Comparison of ENCODE assay signal across 15 cellular contexts in genomic region chr17:41762841-41763240, GRCh38. TPM values are rescaled to one million over a fixed set of nuclear protein-coding genes. Genes with fewer than 3 reads are reported as not detected.
DNase-seq lines count a peak whose midpoint lies in the region; ATAC-seq and TF ChIP-seq lines count a peak whose summit lies in the region.
"Had no signal": no experiment of that assay in that cellular context is flagged by ENCODE, and none has a peak within 500 bp of the region (broad histone marks: within the 10 kb centered on the region; RNA-seq: fewer than 3 reads in every experiment).

No MANE protein-coding gene starts in this region.

- peaks cover 33% of the 10 kb centered on the region for H3K36me3 ChIP-seq in Caco-2 (ENCODE audit: control insufficient read depth, insufficient read depth, low read length)
- peaks cover 13% of the 10 kb centered on the region for H3K36me3 ChIP-seq in Panc1 (ENCODE audit: control insufficient read depth, insufficient read depth, low read length)
- H3K36me3 ChIP-seq in mucosa of descending colon (ENCODE audit: low read depth) = peaks cover 30% of the 10 kb centered on the region

- no peak overlapping the region for H3K4me3 Mint-ChIP-seq in Caco-2 (ENCODE audit: unreplicated experiment)
- H3K4me3 Mint-ChIP-seq in progenitor cell of endocrine pancreas (ENCODE audit: low read depth) = no peak overlapping the region
- H3K4me3 Mint-ChIP-seq: CD4-positive, CD25-positive, alpha-beta regulatory T cell; HFFc6 had no signal

- intact Hi-C loops in Caco-2 (cut with micrococcal nuclease; ENCODE audit: unreplicated experiment) (no loop called here), Panc1 (cut with micrococcal nuclease; ENCODE audit: unreplicated experiment) (no loop called here), mucosa of descending colon (cut with DNase I, micrococcal nuclease) (no loop called here)

- H3K36me3 Mint-ChIP-seq in Caco-2 (ENCODE audit: insufficient read depth, unreplicated experiment) = peaks cover 99% of the 10 kb centered on the region
- peaks cover 37% of the 10 kb centered on the region for H3K36me3 Mint-ChIP-seq in progenitor cell of endocrine pancreas (ENCODE audit: insufficient read depth)
- H3K36me3 Mint-ChIP-seq: CD4-positive, CD25-positive, alpha-beta regulatory T cell had no signal

- H3K9me3 ChIP-seq in Caco-2 (no peaks in the 10 kb centered on the region), Panc1 (ENCODE audit: control insufficient read depth, insufficient read depth, low read depth, low read length) (no peaks in the 10 kb centered on the region), mucosa of descending colon (no peaks in the 10 kb centered on the region)
- H3K9me3 ChIP-seq: BLaER1 treated with 17β-estradiol and CSF1 and Interleukin-3, amounts not matched to agents 10 nM and 100 nM had no signal

- in situ Hi-C loops in Panc1 (cut with HindIII; ENCODE audit: low pct_unique_long_range_greater_than_20kb, low sequenced_read_pairs) = no loop called here

- BruUV-seq in Caco-2 (replicated peaks; lab: Mats Ljungman, UMichigan) (no TSS peak), Panc1 (replicated peaks; lab: Mats Ljungman, UMichigan) (no TSS peak)

- CTCF ChIA-PET in Caco-2 (lab: Charles Lee) = no interaction called here
- CTCF ChIA-PET in Panc1 (lab: Charles Lee) = interaction anchor here (0.6 kb wide), 1 partner anchor 80 kb away, joined by 3 read pairs; no protein-coding TSS in a partner anchor

- H3K27me3 Mint-ChIP-seq in Caco-2 (ENCODE audit: insufficient read depth, unreplicated experiment) = no peaks in the 10 kb centered on the region
- H3K27me3 Mint-ChIP-seq in progenitor cell of endocrine pancreas = no peaks in the 10 kb centered on the region

- no peak for DNase-seq in Caco-2
- no peak for DNase-seq in Panc1 (ENCODE audit: low read depth, low spot score)
- DNase-seq in mucosa of descending colon = no peak
- DNase-seq in progenitor cell of endocrine pancreas (ENCODE audit: low spot score, unreplicated experiment) = no peak
- no peak for DNase-seq in NCI-H524 treated with DMSO at 0.1 percent for 48 hours (lab: John Stamatoyannopoulos, UW)
- DNase-seq: ACHN; CD4-positive, CD25-positive, alpha-beta regulatory T cell; DMS79; HCEC 1CT; HFFc6 had no signal

- H3K27ac ChIP-seq in Panc1 (ENCODE audit: low read length) = no peak overlapping the region
- H3K27ac ChIP-seq: BLaER1 treated with 17β-estradiol and CSF1 and Interleukin-3, amounts not matched to agents 10 nM and 100 nM had no signal

- POLR2A ChIA-PET in Caco-2 (lab: Charles Lee) (interaction anchor here (0.5 to 2.3 kb wide), 3 partner anchors 23 to 901 kb away, joined by 3 to 12 read pairs (median 4); partner anchors contain the start of gene JUP), Panc1 (lab: Charles Lee) (interaction anchor here (0.5 to 0.9 kb wide), 2 partner anchors 10 to 30 kb away, joined by 3 to 8 read pairs; no protein-coding TSS in a partner anchor)

- no peak for TF ChIP-seq CTCF in Caco-2 (IDR thresholded peaks at IDR 0.05; ENCODE audit: insufficient read depth in 1 of 2, low read depth in 1 of 2, low read length in 1 of 2, severe bottlenecking in 1 of 2, unreplicated experiment in 1 of 2)
- TF ChIP-seq CTCF in Panc1 (IDR thresholded peaks at IDR 0.05) = no peak
- TF ChIP-seq CTCF in mucosa of descending colon (IDR thresholded peaks at IDR 0.05) = no peak
- no peak for TF ChIP-seq CTCF in progenitor cell of endocrine pancreas (IDR thresholded peaks at IDR 0.05; ENCODE audit: unreplicated experiment)

- H3K27ac Mint-ChIP-seq in Caco-2 (ENCODE audit: unreplicated experiment) (peak overlapping the region; percentile 55), progenitor cell of endocrine pancreas (peak overlapping the region; percentile 17)
- H3K27ac Mint-ChIP-seq: CD4-positive, CD25-positive, alpha-beta regulatory T cell; HFFc6 had no signal

- H3K4me1 Mint-ChIP-seq in Caco-2 (ENCODE audit: low read depth, unreplicated experiment) (no peaks in the 10 kb centered on the region), progenitor cell of endocrine pancreas (ENCODE audit: low read depth) (no peaks in the 10 kb centered on the region)
- H3K4me1 Mint-ChIP-seq: CD4-positive, CD25-positive, alpha-beta regulatory T cell had no signal

- H3K4me3 ChIP-seq in Caco-2 (ENCODE audit: low read depth, low read length) (no peak overlapping the region), Panc1 (ENCODE audit: low read depth in 2 of 2, low read length in 2 of 2) (no peak overlapping the region), mucosa of descending colon (no peak overlapping the region)
- H3K4me3 ChIP-seq: BLaER1 treated with 17β-estradiol and CSF1 and Interleukin-3, amounts not matched to agents 10 nM and 100 nM had no signal

- ATAC-seq in Panc1 (0 out of 2 replicates have a peak, but pooled peaks have one; percentile 19), mucosa of descending colon (peak; percentile 8), GM18511 (IDR thresholded peaks at IDR 0.05; ENCODE audit: unreplicated experiment) (no peak), HG02938 (IDR thresholded peaks at IDR 0.05; ENCODE audit: unreplicated experiment) (no peak)

- no peaks in the 10 kb centered on the region for H3K27me3 ChIP-seq in Caco-2 (replicated peaks; ENCODE audit: control insufficient read depth, insufficient read depth, low read length)
- no peaks in the 10 kb centered on the region for H3K27me3 ChIP-seq in Panc1 (ENCODE audit: control insufficient read depth, insufficient read depth, low read length)
- H3K27me3 ChIP-seq: BLaER1 treated with 17β-estradiol and CSF1 and Interleukin-3, amounts not matched to agents 10 nM and 100 nM had no signal

- H3K9me3 Mint-ChIP-seq in Caco-2 (ENCODE audit: unreplicated experiment) (no peaks in the 10 kb centered on the region), progenitor cell of endocrine pancreas (ENCODE audit: low read depth) (no peaks in the 10 kb centered on the region)
- H3K9me3 Mint-ChIP-seq: HFFc6 had no signal

- H3K4me1 ChIP-seq in Caco-2 (no peaks in the 10 kb centered on the region), Panc1 (ENCODE audit: control insufficient read depth, insufficient read depth, low read length) (no peaks in the 10 kb centered on the region), mucosa of descending colon (ENCODE audit: low read depth) (no peaks in the 10 kb centered on the region)
- H3K4me1 ChIP-seq: BLaER1 treated with 17β-estradiol and CSF1 and Interleukin-3, amounts not matched to agents 10 nM and 100 nM had no signal

RNA-seq across cellular contexts. Expression of gene JUP, which starts 23.7 kb away (rescaled TPM):
- total RNA-seq in Caco-2 (2022) = 392 and 419 TPM in 2 replicates
- total RNA-seq in Panc1 (2021; ENCODE audit: unreplicated experiment) = 352 TPM
- polyA plus RNA-seq in Panc1 (2012; ENCODE audit: insufficient read length) = 528 TPM
- total RNA-seq in mucosa of descending colon = 100 to 1,000 TPM; 165 to 383 (median 320) TPM
- 195 and 199 TPM in 2 replicates for total RNA-seq in progenitor cell of endocrine pancreas

RNA-seq across cellular contexts. Expression of gene HAP1, which starts 28.4 kb away (rescaled TPM):
- 3.2 and 3.3 TPM in 2 replicates for total RNA-seq in Caco-2 (2022)
- 11.6 TPM for total RNA-seq in Panc1 (2021; ENCODE audit: unreplicated experiment)
- 16.4 TPM for polyA plus RNA-seq in Panc1 (2012; ENCODE audit: insufficient read length)
- total RNA-seq in mucosa of descending colon = 1 to 10 TPM in 1 of 3 donors, under 1 TPM in 2; 0.12 to 2.8 (median 0.32) TPM
- 13.7 and 14.9 TPM in 2 replicates for total RNA-seq in progenitor cell of endocrine pancreas

RNA-seq across cellular contexts. Expression of gene P3H4, which starts 48.9 kb away (rescaled TPM):
- total RNA-seq in Caco-2 (2022) (34.1 and 39.2 TPM in 2 replicates), Panc1 (2021; ENCODE audit: unreplicated experiment) (58.9 TPM), mucosa of descending colon (10 to 100 TPM; 10.7 to 14.0 (median 12.1) TPM), progenitor cell of endocrine pancreas (30.4 and 31.7 TPM in 2 replicates)
- polyA plus RNA-seq in Panc1 (2012; ENCODE audit: insufficient read length) = 110 TPM

RNA-seq across cellular contexts. Expression of gene FKBP10, which starts 50.0 kb away (rescaled TPM):
- total RNA-seq in Caco-2 (2022) = 112 and 132 TPM in 2 replicates
- 190 TPM for total RNA-seq in Panc1 (2021; ENCODE audit: unreplicated experiment)
- polyA plus RNA-seq in Panc1 (2012; ENCODE audit: insufficient read length) = 299 TPM
- 10 to 100 TPM in 2 of 3 donors, 1 to 10 TPM in 1; 5.7 to 32.7 (median 18.6) TPM for total RNA-seq in mucosa of descending colon
- total RNA-seq in progenitor cell of endocrine pancreas = 154 and 155 TPM in 2 replicates
- total RNA-seq: CD4-positive, CD25-positive, alpha-beta regulatory T cell had no signal

RNA-seq across cellular contexts. Expression of gene GAST, which starts 50.7 kb away (rescaled TPM):
- 0.75 TPM in 1 of 2 replicates, not detected in the other for total RNA-seq in Caco-2 (2022)
- not detected for total RNA-seq in Panc1 (2021; ENCODE audit: unreplicated experiment)
- not detected for polyA plus RNA-seq in Panc1 (2012; ENCODE audit: insufficient read length)
- not detected for total RNA-seq in mucosa of descending colon
- 28.1 and 32.0 TPM in 2 replicates for total RNA-seq in progenitor cell of endocrine pancreas
- total RNA-seq: A172; CD4-positive, CD25-positive, alpha-beta regulatory T cell; H4; HFFc6 had no signal
- polyA plus RNA-seq: CD4-positive, CD25-positive, alpha-beta regulatory T cell had no signal

Comparison
In these comparisons a context has a peak if more than half of its experiments do, and no peak if none do; other contexts are left out.
1. ATAC-seq: peak in Panc1 (single experiment) and mucosa of descending colon (single experiment); none in GM18511 (single experiment) and HG02938 (single experiment).